1 cellular context compared by ENCODE assay signal in the genomic region with DNA sequence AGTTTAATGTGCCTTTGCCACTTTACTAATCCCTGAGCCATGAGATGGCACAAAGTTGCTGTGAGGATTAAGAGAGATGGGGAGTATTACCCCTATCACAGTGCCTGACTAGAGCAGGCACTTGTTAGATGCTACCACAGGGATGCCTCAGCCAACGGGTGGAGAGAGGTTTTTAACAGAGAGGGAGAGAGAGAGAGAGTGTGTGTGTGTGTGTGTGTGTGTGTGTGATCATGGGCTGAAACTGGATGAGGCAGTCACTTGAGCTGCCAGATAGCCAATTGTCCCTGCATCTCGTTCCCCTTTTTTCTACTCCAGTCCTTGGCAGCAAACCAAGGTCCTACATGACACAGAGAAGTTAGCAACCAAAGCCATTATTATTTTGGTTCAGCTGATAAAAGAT.
TF ChIP-seq lines count a peak whose summit lies in the region.

No MANE protein-coding gene starts in this region.

TF ChIP-seq in WTC11, 78 proteins besides CTCF, POLR2A, EP300 and RAD21 (continued from another document):
- no peak for TF ChIP-seq CDX4 (CRISPR knock-in tag; IDR thresholded peaks at IDR 0.05; ENCODE audit: borderline replicate concordance)
